ENCODE assay signal across 9 cellular contexts in the genomic region with DNA sequence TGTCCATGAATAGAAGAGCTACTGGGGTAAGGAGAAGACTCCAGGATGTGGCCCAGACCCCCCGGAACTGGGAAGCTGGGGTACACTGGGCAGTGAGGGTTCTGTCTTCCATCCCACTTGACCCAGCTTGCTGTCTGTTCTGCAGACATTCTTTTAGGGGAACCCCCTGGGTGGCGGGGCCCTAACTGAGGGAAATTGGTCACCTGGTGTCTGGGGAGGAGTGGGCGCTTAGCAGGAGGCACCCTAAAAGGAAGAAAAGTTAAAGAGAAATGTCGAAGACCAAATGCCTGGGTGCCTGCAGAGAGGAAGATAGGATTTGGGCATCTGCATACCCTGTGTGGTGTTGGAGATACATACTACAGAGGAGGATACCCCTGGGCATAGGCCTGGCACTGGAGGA. TPM values are rescaled to one million over a fixed set of nuclear protein-coding genes. Genes with fewer than 3 reads are reported as not detected.
DNase-seq lines count a peak whose midpoint lies in the region; ATAC-seq and TF ChIP-seq lines count a peak whose summit lies in the region.
"Had no signal": no experiment of that assay in that cellular context is flagged by ENCODE, and none has a peak within 500 bp of the region (broad histone marks: within the 10 kb centered on the region; RNA-seq: fewer than 3 reads in every experiment).

No MANE protein-coding gene starts in this region.

- ATAC-seq in DND-41 (ENCODE audit: insufficient read depth, low read depth) (no peak), Panc1 (no peak), GM21825 (IDR thresholded peaks at IDR 0.05; ENCODE audit: unreplicated experiment) (no peak), aorta (ENCODE audit: low FRiP score) (no peak)

- peaks cover 17% of the 10 kb centered on the region for H3K4me1 ChIP-seq in DND-41 (ENCODE audit: insufficient read depth, low read length)
- peaks cover 18% of the 10 kb centered on the region for H3K4me1 ChIP-seq in Panc1 (ENCODE audit: control insufficient read depth, insufficient read depth, low read length)
- peaks cover 0 to 4% of the 10 kb centered on the region in 2 donors for H3K4me1 ChIP-seq in esophagus (ENCODE audit: control insufficient read depth in 2 of 2, insufficient read depth in 2 of 2, low read length in 1 of 2)
- H3K4me1 ChIP-seq in parathyroid adenoma: peaks cover 9% of the 10 kb centered on the region
- H3K4me1 ChIP-seq in aorta (ENCODE audit: control insufficient read depth in 1 of 2, insufficient read depth in 2 of 2, low read length in 2 of 2): no peaks in the 10 kb centered on the region

- in situ Hi-C loops in Panc1 (cut with HindIII; ENCODE audit: low pct_unique_long_range_greater_than_20kb, low sequenced_read_pairs): no loop called here

- H3K9ac ChIP-seq in DND-41 (ENCODE audit: low read depth, low read length) (peak overlapping the region; percentile 78), parathyroid adenoma (peak overlapping the region; percentile 6)

- peak overlapping the region; percentile 48 to 63; a peak in 3 of 4 replicates for H3K4me3 ChIP-seq in DND-41 (ENCODE audit: low read depth in 1 of 2, low read length in 2 of 2)
- H3K4me3 ChIP-seq in Panc1 (ENCODE audit: low read depth in 2 of 2, low read length in 2 of 2): peak overlapping the region; percentile 65 to 67
- H3K4me3 ChIP-seq in esophagus (ENCODE audit: low read depth in 1 of 2, low read length in 2 of 2): peak overlapping the region; percentile 70 to 78
- H3K4me3 ChIP-seq in parathyroid adenoma (ENCODE audit: low read depth, low read length): peak overlapping the region; percentile 67
- H3K4me3 ChIP-seq in aorta (ENCODE audit: low read length in 2 of 2): no peak overlapping the region

- H3K9me3 ChIP-seq in DND-41 (ENCODE audit: insufficient read depth, low read length, severe bottlenecking) (no peaks in the 10 kb centered on the region), Panc1 (ENCODE audit: control insufficient read depth, insufficient read depth, low read depth, low read length) (no peaks in the 10 kb centered on the region), esophagus (ENCODE audit: control insufficient read depth in 2 of 2, insufficient read depth in 1 of 2, low read depth in 1 of 2, low read length in 1 of 2) (no peaks in the 10 kb centered on the region), parathyroid adenoma (ENCODE audit: control insufficient read depth, low read length) (no peaks in the 10 kb centered on the region), aorta (ENCODE audit: control insufficient read depth, low read length) (no peaks in the 10 kb centered on the region)

- TF ChIP-seq CTCF in DND-41 (IDR thresholded peaks at IDR 0.05; ENCODE audit: borderline replicate concordance, extremely low read depth, low read length, poor library complexity, severe bottlenecking) (no peak), Panc1 (IDR thresholded peaks at IDR 0.05) (no peak), parathyroid adenoma (IDR thresholded peaks at IDR 0.05) (no peak)

- no TSS peak for BruUV-seq in Panc1 (replicated peaks; lab: Mats Ljungman, UMichigan)

- intact Hi-C loops in Panc1 (cut with micrococcal nuclease; ENCODE audit: unreplicated experiment): no loop called here
- intact Hi-C loops in aorta (cut with DNase I): no loop called here

- peaks cover 31% of the 10 kb centered on the region for H3K36me3 ChIP-seq in DND-41 (ENCODE audit: insufficient read depth, low read length)
- no peaks in the 10 kb centered on the region; the same call in 1 of the 2 replicates for H3K36me3 ChIP-seq in Panc1 (ENCODE audit: control insufficient read depth, insufficient read depth, low read length)
- H3K36me3 ChIP-seq in esophagus (ENCODE audit: control insufficient read depth in 2 of 2, insufficient read depth in 2 of 2, low read length in 1 of 2): peaks cover 7 to 17% of the 10 kb centered on the region in 2 donors
- no peaks in the 10 kb centered on the region for H3K36me3 ChIP-seq in parathyroid adenoma (ENCODE audit: control insufficient read depth, insufficient read depth, low read length)
- peaks cover 2% of the 10 kb centered on the region in 2 donors for H3K36me3 ChIP-seq in aorta (ENCODE audit: control insufficient read depth in 1 of 2, insufficient read depth in 2 of 2, low read length in 1 of 2)

- H3K4me2 ChIP-seq in DND-41 (ENCODE audit: insufficient read depth, low read length): peak overlapping the region; percentile 86
- H3K4me2 ChIP-seq in parathyroid adenoma (ENCODE audit: low read length): peak overlapping the region; percentile 89

- H2AFZ ChIP-seq in DND-41 (ENCODE audit: low read depth, low read length) (peak overlapping the region; percentile 62; the same call in 1 of the 2 replicates), parathyroid adenoma (no peak overlapping the region)

- H3K27me3 ChIP-seq in DND-41 (ENCODE audit: insufficient read depth, low read length, poor library complexity) (no peaks in the 10 kb centered on the region), Panc1 (ENCODE audit: control insufficient read depth, insufficient read depth, low read length) (no peaks in the 10 kb centered on the region), esophagus (ENCODE audit: control insufficient read depth in 1 of 2, insufficient read depth in 2 of 2, low read length in 2 of 2) (no peaks in the 10 kb centered on the region), parathyroid adenoma (ENCODE audit: control insufficient read depth, insufficient read depth, low read length) (no peaks in the 10 kb centered on the region), aorta (ENCODE audit: control insufficient read depth in 1 of 2, insufficient read depth in 2 of 2, low read length in 1 of 2) (no peaks in the 10 kb centered on the region)

- H4K20me1 ChIP-seq in DND-41 (ENCODE audit: insufficient read depth, low read length): no peaks in the 10 kb centered on the region

- 42 to 47% methylated on average over 4 of the region's 4 CpGs for WGBS in esophagus, 2 donors
- WGBS in aorta, 2 donors: 66 to 76% methylated on average over 4 of the region's 4 CpGs

- CTCF ChIA-PET in Panc1 (lab: Charles Lee): interaction anchor here (0.7 to 0.8 kb wide), 2 partner anchors 37 to 366 kb away, joined by 4 to 9 read pairs; no protein-coding TSS in a partner anchor

- H3K79me2 ChIP-seq in DND-41 (ENCODE audit: insufficient read depth, low read length) (peaks cover 14% of the 10 kb centered on the region), parathyroid adenoma (no peaks in the 10 kb centered on the region)

- no peak for DNase-seq in DND-41
- no peak for DNase-seq in Panc1 (ENCODE audit: low read depth, low spot score)
- no peak for DNase-seq in NCI-H524 treated with DMSO at 0.1 percent for 48 hours (lab: John Stamatoyannopoulos, UW)
- DNase-seq in aorta: no peak
- DNase-seq in NCI-H510A treated with DMSO at 0.1 percent for 48 hours (lab: John Stamatoyannopoulos, UW): no peak
- DNase-seq: NCI-H446 treated with DMSO at 0.1 percent for 48 hours had no signal

- H3K27ac ChIP-seq in DND-41 (ENCODE audit: low read length) (peak overlapping the region; percentile 64), Panc1 (ENCODE audit: low read length) (peak overlapping the region; percentile 82), esophagus (ENCODE audit: low read depth in 2 of 2, low read length in 1 of 2) (no peak overlapping the region), parathyroid adenoma (no peak overlapping the region), aorta (ENCODE audit: low read depth in 1 of 2, low read length in 2 of 2) (no peak overlapping the region)

- POLR2A ChIA-PET in Panc1 (lab: Charles Lee): no interaction called here

RNA-seq across cellular contexts. Expression of gene AP1S1, which starts 1.0 kb away (rescaled TPM):
- total RNA-seq in Panc1 (2021; ENCODE audit: unreplicated experiment) (74.2 TPM), aorta (10 to 100 TPM; 21.3 to 26.9 TPM)
- 152 TPM for polyA plus RNA-seq in Panc1 (2012; ENCODE audit: insufficient read length)
- polyA plus RNA-seq in esophagus (10 to 100 TPM; 40.2 to 43.3 TPM), aorta (10 to 100 TPM; 16.8 to 51.2 TPM)

RNA-seq across cellular contexts. Expression of gene VGF, which starts 10.1 kb away (rescaled TPM):
- 4.4 TPM for total RNA-seq in Panc1 (2021; ENCODE audit: unreplicated experiment)
- 10.8 TPM for polyA plus RNA-seq in Panc1 (2012; ENCODE audit: insufficient read length)
- under 1 TPM in 1 of 2 donors, not detected in 1; 0.01 TPM for polyA plus RNA-seq in esophagus
- total RNA-seq in aorta: not detected
- polyA plus RNA-seq in aorta: not detected

RNA-seq across cellular contexts. Expression of gene NAT16, which starts 24.8 kb away (rescaled TPM):
- total RNA-seq in Panc1 (2021; ENCODE audit: unreplicated experiment): 0.15 TPM
- polyA plus RNA-seq in Panc1 (2012; ENCODE audit: insufficient read length): not detected
- polyA plus RNA-seq in esophagus: not detected
- total RNA-seq in aorta: not detected
- not detected for polyA plus RNA-seq in aorta

RNA-seq across cellular contexts. Expression of gene SERPINE1, which starts 28.4 kb away (rescaled TPM):
- total RNA-seq in Panc1 (2021; ENCODE audit: unreplicated experiment): 370 TPM
- polyA plus RNA-seq in Panc1 (2012; ENCODE audit: insufficient read length): 482 TPM
- 1 to 10 TPM in 1 of 2 donors, under 1 TPM in 1; 0.88 to 1.3 TPM for polyA plus RNA-seq in esophagus
- total RNA-seq in aorta: 100 to 1,000 TPM in 1 of 2 donors, 10 to 100 TPM in 1; 57.1 to 693 TPM
- 100 to 1,000 TPM in 1 of 2 donors, 10 to 100 TPM in 1; 71.5 to 137 TPM for polyA plus RNA-seq in aorta

RNA-seq across cellular contexts. Expression of gene MOGAT3, which starts 45.5 kb away (rescaled TPM):
- 0.23 TPM for total RNA-seq in Panc1 (2021; ENCODE audit: unreplicated experiment)
- 0.11 TPM for polyA plus RNA-seq in Panc1 (2012; ENCODE audit: insufficient read length)
- not detected for polyA plus RNA-seq in esophagus
- not detected for total RNA-seq in aorta
- polyA plus RNA-seq in aorta: 1 to 10 TPM in 1 of 2 donors, not detected in 1; 5.4 TPM

Comparison
In these comparisons a context has a peak if more than half of its experiments do, and no peak if none do; other contexts are left out.
1. H3K27ac ChIP-seq: peak in DND-41 (single experiment) and Panc1 (single experiment); none in esophagus (0 of 2), parathyroid adenoma (single experiment) and aorta (0 of 2).
2. H3K4me3 ChIP-seq: peak in DND-41 (2 of 2), Panc1 (2 of 2), esophagus (2 of 2) and parathyroid adenoma (single experiment); none in aorta (0 of 2).